24 cellular contexts compared by ENCODE assay signal in genomic region chr1:178436899-178437298, GRCh38. TPM values are rescaled to one million over a fixed set of nuclear protein-coding genes. Genes with fewer than 3 reads are reported as not detected.
"Had no signal": no experiment of that assay in that cellular context is flagged by ENCODE, and none has a peak within 500 bp of the region (broad histone marks: within the 10 kb centered on the region; RNA-seq: fewer than 3 reads in every experiment).

No MANE protein-coding gene starts in this region.

- ATAC-seq: K562 had no signal

- H3K9me3 ChIP-seq: SJSA1 had no signal

- DNase-seq: MV-4-11, NCI-H1048, NCI-H1105, NCI-H1417, NCI-H1436 treated with DMSO at 0.1 percent for 48 hours, NCI-H1694 treated with DMSO at 0.1 percent for 48 hours, NCI-H1930, NCI-H2081, NCI-H2107, NCI-H2171 treated with DMSO at 0.1 percent for 48 hours, NCI-H345, NCI-H446 treated with DMSO at 0.1 percent for 48 hours, NCI-H510A treated with DMSO at 0.1 percent for 48 hours, NCI-H526, Right ventricle myocardium superior, RPMI8226, SIG-M5 had no signal

- H3K27ac ChIP-seq: HL-60, SJSA1, SK-N-MC had no signal

- H3K27me3 ChIP-seq: SJSA1 had no signal

- H3K4me3 ChIP-seq: K562, SJSA1, SK-N-MC had no signal

- H3K36me3 Mint-ChIP-seq: IgD-negative memory B cell had no signal

- H3K27ac Mint-ChIP-seq: IgD-negative memory B cell had no signal

- H3K4me3 Mint-ChIP-seq: IgD-negative memory B cell had no signal

- H3K4me1 Mint-ChIP-seq: IgD-negative memory B cell had no signal

RNA-seq across cellular contexts. Expression of gene CLEC20A, which starts 59.9 kb away (rescaled TPM):
- total RNA-seq: K562, LHCN-M2, MCF 10A, Right ventricle myocardium superior, SJSA1 had no signal
- polyA plus RNA-seq: K562 had no signal
